Comparison of ENCODE assay signal across 8 cellular contexts in genomic region chr19:32405431-32406160, GRCh38. TPM values are rescaled to one million over a fixed set of nuclear protein-coding genes. Genes with fewer than 3 reads are reported as not detected.
DNase-seq lines count a peak whose midpoint lies in the region; ATAC-seq and TF ChIP-seq lines count a peak whose summit lies in the region.

Gene DPY19L3, plus strand, starts transcription at chr19:32405770. Its CDS starts 2,484 bp downstream, at chr19:32408254.

- no peaks in the 10 kb centered on the region for H3K27me3 ChIP-seq in mononuclear cell (ENCODE audit: insufficient read depth, low read length)

- peaks cover 29% of the 10 kb centered on the region for H3K36me3 ChIP-seq in OCI-LY7 (ENCODE audit: insufficient read depth, low read length)

- peaks cover 20% of the 10 kb centered on the region for H3K4me1 ChIP-seq in OCI-LY7 (ENCODE audit: insufficient read depth, low read length, poor library complexity, severe bottlenecking)
- H3K4me1 ChIP-seq in mononuclear cell (ENCODE audit: insufficient read depth, low read length), result peaks cover 27% of the 10 kb centered on the region

- H3K9me3 ChIP-seq in OCI-LY7 (ENCODE audit: low read length), result no peaks in the 10 kb centered on the region
- H3K9me3 ChIP-seq in mononuclear cell (ENCODE audit: low read depth, low read length), result no peaks in the 10 kb centered on the region

- H2AFZ ChIP-seq in OCI-LY7 (ENCODE audit: low read length), result peak within 1 kb of the TSS; percentile 62

- ATAC-seq in GM21526 (IDR thresholded peaks at IDR 0.05; ENCODE audit: low FRiP score, unreplicated experiment), result peak; percentile 90

- TF ChIP-seq CTCF in OCI-LY7 (conservative IDR thresholded peaks at IDR 0.05; ENCODE audit: low read length), result no peak

- intact Hi-C loops in OCI-LY7 (cut with micrococcal nuclease; ENCODE audit: unreplicated experiment), result loop anchor here (5.0 to 10.0 kb wide), 2 partner anchors 58 to 179 kb away; partner anchors contain the start of genes PDCD5 and ZNF507

- CTCF ChIA-PET in OCI-LY7 (lab: Charles Lee; ENCODE audit: unreplicated experiment), result no interaction called here

- no TSS peak for BruUV-seq in OCI-LY7 (replicated peaks; lab: Mats Ljungman, UMichigan)

- no peaks in the 10 kb centered on the region for H4K20me1 ChIP-seq in OCI-LY7 (ENCODE audit: insufficient read depth, low read length)

- DNase-seq in DMS114 treated with DMSO at 0.1 percent for 48 hours (lab: John Stamatoyannopoulos, UW; ENCODE audit: unreplicated experiment) (peak; percentile 87), HuH-7 (ENCODE audit: low spot score) (peak; percentile 95), OCI-LY7 (ENCODE audit: low spot score) (peak; percentile 95), activated T-cell treated with anti-CD3 and anti-CD28 coated beads for 4 hours (peak; percentile 85), epithelial cell of prostate (ENCODE audit: low read depth, low spot score) (peak; percentile 39)
- peak; percentile 90 to 91 for DNase-seq in stimulated activated CD8-positive, alpha-beta memory T cell treated with anti-CD3 and anti-CD28 coated beads, Interleukin-2, amount 100 ng/mL, for 48 hours (ENCODE audit: low read depth in 2 of 2)

- peak within 1 kb of the TSS; percentile 68 for H3K27ac ChIP-seq in OCI-LY7 (ENCODE audit: low read depth, low read length, poor library complexity, severe bottlenecking)
- peak within 1 kb of the TSS; percentile 87 for H3K27ac ChIP-seq in epithelial cell of prostate

- POLR2A ChIA-PET in OCI-LY7 (lab: Charles Lee), result interaction anchor here (0.6 to 1.3 kb wide), 3 partner anchors 27 to 241 kb away, joined by 3 read pairs; no protein-coding TSS in a partner anchor

- H3K79me2 ChIP-seq in OCI-LY7 (ENCODE audit: insufficient read depth, low read depth, low read length), result peaks cover 30% of the 10 kb centered on the region

- H3K4me2 ChIP-seq in OCI-LY7 (ENCODE audit: low read length), result peak within 1 kb of the TSS; percentile 89

- H3K4me3 ChIP-seq in OCI-LY7 (ENCODE audit: low read depth, low read length, poor library complexity, severe bottlenecking) (peak within 1 kb of the TSS; percentile 96), mononuclear cell (ENCODE audit: low read length) (peak within 1 kb of the TSS; percentile 73)

- H3K9me2 ChIP-seq in OCI-LY7 (ENCODE audit: insufficient read depth, low read length), result no peaks in the 10 kb centered on the region

RNA-seq across cellular contexts. Expression of gene DPY19L3, which starts in this region (rescaled TPM):
- total RNA-seq in OCI-LY7 (2014; rRNA removed; shearing (Covaris generic)), result 31.3 and 42.0 TPM in 2 replicates
- total RNA-seq in OCI-LY7 (2022), result 39.0 and 42.2 TPM in 2 replicates
- total RNA-seq in mononuclear cell, result 5.4 TPM

Comparison
In these comparisons a context has a peak if more than half of its experiments do, and no peak if none do; other contexts are left out.
1. Peak in every context shown above with its lines: DNase-seq, ATAC-seq, H3K4me3 ChIP-seq and H3K27ac ChIP-seq.
2. DNase-seq: peak in every context shown above with its lines; median percentile 95 in HuH-7; 95 in OCI-LY7; 90 in stimulated activated CD8-positive, alpha-beta memory T cell treated with anti-CD3 and anti-CD28 coated beads, Interleukin-2, amount 100 ng/mL, for 48 hours; 87 in DMS114 treated with DMSO at 0.1 percent for 48 hours; 85 in activated T-cell treated with anti-CD3 and anti-CD28 coated beads for 4 hours; 39 in epithelial cell of prostate.